ENCODE assay signal across 18 cellular contexts in genomic region chr5:150797384-150797783, GRCh38. TPM values are rescaled to one million over a fixed set of nuclear protein-coding genes. Genes with fewer than 3 reads are reported as not detected.
DNase-seq lines count a peak whose midpoint lies in the region; ATAC-seq lines count a peak whose summit lies in the region.
"Had no signal": no experiment of that assay in that cellular context is flagged by ENCODE, and none has a peak within 500 bp of the region (broad histone marks: within the 10 kb centered on the region; RNA-seq: fewer than 3 reads in every experiment).

No MANE protein-coding gene starts in this region.

- H3K27me3 Mint-ChIP-seq in activated CD4-positive, alpha-beta T cell treated with anti-CD3 and anti-CD28 coated beads, Interleukin-2, amount 10 ng/mL, durations not matched to agents 24 days and 14 days = no peaks in the 10 kb centered on the region
- no peaks in the 10 kb centered on the region for H3K27me3 Mint-ChIP-seq in activated CD4-positive, alpha-beta T cell treated with anti-CD3 and anti-CD28 coated beads, Interleukin-2, amount 10 ng/mL, durations not matched to agents 7 days and 5 days
- H3K27me3 Mint-ChIP-seq in activated T-cell treated with anti-CD3 and anti-CD28 coated beads, Interleukin-2, amount 50 U/mL, for 72 hours (ENCODE audit: low read depth) = no peaks in the 10 kb centered on the region
- H3K27me3 Mint-ChIP-seq in stimulated activated naive CD8-positive, alpha-beta T cell treated with anti-CD3 and anti-CD28 coated beads, Interleukin-15, amount 100 ng/mL, for 72 hours = peaks cover 6% of the 10 kb centered on the region
- H3K27me3 Mint-ChIP-seq: CD4-positive, alpha-beta memory T cell had no signal

- peak; percentile 45 for DNase-seq in activated CD4-positive, alpha-beta T cell treated with anti-CD3 and anti-CD28 coated beads, Interleukin-2, amount 10 ng/mL, durations not matched to agents 24 days and 14 days
- no peak for DNase-seq in activated CD4-positive, alpha-beta T cell treated with anti-CD3 and anti-CD28 coated beads, Interleukin-2, amount 10 ng/mL, durations not matched to agents 7 days and 5 days
- DNase-seq in activated T-cell treated with anti-CD3 and anti-CD28 coated beads, Interleukin-2, amount 50 U/mL, for 72 hours = no peak
- DNase-seq in activated T-cell treated with anti-CD3 and anti-CD28 coated beads, Interleukin-2, amount 50 U/mL, for 48 hours = no peak
- DNase-seq in stimulated activated naive CD8-positive, alpha-beta T cell treated with anti-CD3 and anti-CD28 coated beads, Interleukin-15, amount 100 ng/mL, for 72 hours = no peak
- no peak for DNase-seq in stimulated activated naive CD8-positive, alpha-beta T cell treated with anti-CD3 and anti-CD28 coated beads, Interleukin-15, Interleukin-2, amounts not matched to agents 100 U/mL and 50 U/mL, for 24 hours
- DNase-seq in DMS153 (lab: John Stamatoyannopoulos, UW) = no peak
- DNase-seq: 8988T; CD4-positive, alpha-beta memory T cell; DMS79 treated with DMSO at 0.1 percent for 48 hours; GF-D8; GOT3; H7; HFFc6 had no signal

- intact Hi-C loops in activated CD4-positive, alpha-beta T cell treated with anti-CD3 and anti-CD28 coated beads, Interleukin-2, amount 10 ng/mL, durations not matched to agents 24 days and 14 days (cut with micrococcal nuclease) = no loop called here

- ATAC-seq in activated T-cell treated with anti-CD3 and anti-CD28 coated beads, Interleukin-2, amount 50 U/mL, for 72 hours (replicated peaks in 1 of 2) = peak; percentile 27 to 28
- ATAC-seq in stimulated activated naive CD8-positive, alpha-beta T cell treated with anti-CD3 and anti-CD28 coated beads, Interleukin-15, amount 100 ng/mL, for 72 hours = peak; percentile 74
- no peak for ATAC-seq in stimulated activated naive CD8-positive, alpha-beta T cell treated with anti-CD3 and anti-CD28 coated beads, Interleukin-15, Interleukin-2, amounts not matched to agents 100 U/mL and 50 U/mL, for 24 hours
- ATAC-seq: HCT116, HepG2 had no signal

- H3K4me1 Mint-ChIP-seq in activated CD4-positive, alpha-beta T cell treated with anti-CD3 and anti-CD28 coated beads, Interleukin-2, amount 10 ng/mL, durations not matched to agents 24 days and 14 days = peaks cover 25% of the 10 kb centered on the region
- H3K4me1 Mint-ChIP-seq in activated CD4-positive, alpha-beta T cell treated with anti-CD3 and anti-CD28 coated beads, Interleukin-2, amount 10 ng/mL, durations not matched to agents 7 days and 5 days = peaks cover 11% of the 10 kb centered on the region
- peaks cover 14% of the 10 kb centered on the region for H3K4me1 Mint-ChIP-seq in activated T-cell treated with anti-CD3 and anti-CD28 coated beads, Interleukin-2, amount 50 U/mL, for 72 hours (ENCODE audit: low read depth)
- peaks cover 22% of the 10 kb centered on the region for H3K4me1 Mint-ChIP-seq in stimulated activated naive CD8-positive, alpha-beta T cell treated with anti-CD3 and anti-CD28 coated beads, Interleukin-15, amount 100 ng/mL, for 72 hours

- peaks cover 29% of the 10 kb centered on the region for H3K36me3 Mint-ChIP-seq in activated CD4-positive, alpha-beta T cell treated with anti-CD3 and anti-CD28 coated beads, Interleukin-2, amount 10 ng/mL, durations not matched to agents 24 days and 14 days (ENCODE audit: low read depth)
- peaks cover 22% of the 10 kb centered on the region for H3K36me3 Mint-ChIP-seq in activated CD4-positive, alpha-beta T cell treated with anti-CD3 and anti-CD28 coated beads, Interleukin-2, amount 10 ng/mL, durations not matched to agents 7 days and 5 days (ENCODE audit: low read depth)
- peaks cover 11% of the 10 kb centered on the region in 2 donors for H3K36me3 Mint-ChIP-seq in activated T-cell treated with anti-CD3 and anti-CD28 coated beads, Interleukin-2, amount 50 U/mL, for 72 hours (ENCODE audit: insufficient read depth in 2 of 2)

- CTCF ChIA-PET in activated CD4-positive, alpha-beta T cell treated with anti-CD3 and anti-CD28 coated beads, Interleukin-2, amount 10 ng/mL, durations not matched to agents 7 days and 5 days (lab: Charles Lee) = interaction anchor here (1.9 kb wide), 1 partner anchor 49 kb away, joined by 7 read pairs; the partner anchor contains the start of gene IRGM

- POLR2A ChIA-PET in activated CD4-positive, alpha-beta T cell treated with anti-CD3 and anti-CD28 coated beads, Interleukin-2, amount 10 ng/mL, durations not matched to agents 7 days and 5 days (lab: Charles Lee) = no interaction called here

- H3K9me3 Mint-ChIP-seq in activated CD4-positive, alpha-beta T cell treated with anti-CD3 and anti-CD28 coated beads, Interleukin-2, amount 10 ng/mL, durations not matched to agents 24 days and 14 days = peaks cover 10% of the 10 kb centered on the region
- peaks cover 8% of the 10 kb centered on the region for H3K9me3 Mint-ChIP-seq in activated CD4-positive, alpha-beta T cell treated with anti-CD3 and anti-CD28 coated beads, Interleukin-2, amount 10 ng/mL, durations not matched to agents 7 days and 5 days
- H3K9me3 Mint-ChIP-seq in activated T-cell treated with anti-CD3 and anti-CD28 coated beads, Interleukin-2, amount 50 U/mL, for 72 hours = no peaks in the 10 kb centered on the region
- peaks cover 0 to 9% of the 10 kb centered on the region in 2 donors for H3K9me3 Mint-ChIP-seq in stimulated activated naive CD8-positive, alpha-beta T cell treated with anti-CD3 and anti-CD28 coated beads, Interleukin-15, amount 100 ng/mL, for 72 hours
- H3K9me3 Mint-ChIP-seq: CD14-positive monocyte; CD4-positive, alpha-beta memory T cell; HFFc6 had no signal

- peak overlapping the region; percentile 13 for H3K27ac Mint-ChIP-seq in activated CD4-positive, alpha-beta T cell treated with anti-CD3 and anti-CD28 coated beads, Interleukin-2, amount 10 ng/mL, durations not matched to agents 24 days and 14 days
- no peak overlapping the region for H3K27ac Mint-ChIP-seq in activated CD4-positive, alpha-beta T cell treated with anti-CD3 and anti-CD28 coated beads, Interleukin-2, amount 10 ng/mL, durations not matched to agents 7 days and 5 days
- no peak overlapping the region for H3K27ac Mint-ChIP-seq in activated T-cell treated with anti-CD3 and anti-CD28 coated beads, Interleukin-2, amount 50 U/mL, for 72 hours
- H3K27ac Mint-ChIP-seq in stimulated activated naive CD8-positive, alpha-beta T cell treated with anti-CD3 and anti-CD28 coated beads, Interleukin-15, amount 100 ng/mL, for 72 hours = peak overlapping the region in 1 of 2 donors; percentile 21
- H3K27ac Mint-ChIP-seq: HFFc6 had no signal

- no peak overlapping the region for H3K4me3 Mint-ChIP-seq in activated CD4-positive, alpha-beta T cell treated with anti-CD3 and anti-CD28 coated beads, Interleukin-2, amount 10 ng/mL, durations not matched to agents 24 days and 14 days
- H3K4me3 Mint-ChIP-seq in activated CD4-positive, alpha-beta T cell treated with anti-CD3 and anti-CD28 coated beads, Interleukin-2, amount 10 ng/mL, durations not matched to agents 7 days and 5 days = no peak overlapping the region
- no peak overlapping the region for H3K4me3 Mint-ChIP-seq in activated T-cell treated with anti-CD3 and anti-CD28 coated beads, Interleukin-2, amount 50 U/mL, for 72 hours
- H3K4me3 Mint-ChIP-seq in stimulated activated naive CD8-positive, alpha-beta T cell treated with anti-CD3 and anti-CD28 coated beads, Interleukin-15, amount 100 ng/mL, for 72 hours = no peak overlapping the region
- H3K4me3 Mint-ChIP-seq: CD14-positive monocyte; CD4-positive, alpha-beta memory T cell; HFFc6 had no signal

RNA-seq across cellular contexts. Expression of gene SMIM3, which starts 18.8 kb away (rescaled TPM):
- total RNA-seq in activated CD4-positive, alpha-beta T cell treated with anti-CD3 and anti-CD28 coated beads, Interleukin-2, amount 10 ng/mL, durations not matched to agents 24 days and 14 days = 13.8 and 16.6 TPM in 2 replicates
- 1 to 10 TPM; 8.4 to 8.9 TPM for total RNA-seq in activated CD4-positive, alpha-beta T cell treated with anti-CD3 and anti-CD28 coated beads, Interleukin-2, amount 10 ng/mL, durations not matched to agents 7 days and 5 days
- total RNA-seq in activated T-cell treated with anti-CD3 and anti-CD28 coated beads, Interleukin-2, amount 50 U/mL, for 72 hours = 10 to 100 TPM; 24.7 to 38.0 TPM

RNA-seq across cellular contexts. Expression of gene DCTN4, which starts 38.6 kb away (rescaled TPM):
- 43.9 and 44.8 TPM in 2 replicates for total RNA-seq in activated CD4-positive, alpha-beta T cell treated with anti-CD3 and anti-CD28 coated beads, Interleukin-2, amount 10 ng/mL, durations not matched to agents 24 days and 14 days
- 10 to 100 TPM; 38.7 to 45.6 TPM for total RNA-seq in activated CD4-positive, alpha-beta T cell treated with anti-CD3 and anti-CD28 coated beads, Interleukin-2, amount 10 ng/mL, durations not matched to agents 7 days and 5 days
- 10 to 100 TPM; 58.1 to 61.5 TPM for total RNA-seq in activated T-cell treated with anti-CD3 and anti-CD28 coated beads, Interleukin-2, amount 50 U/mL, for 72 hours

RNA-seq across cellular contexts. Expression of gene IRGM, which starts 48.9 kb away (rescaled TPM):
- total RNA-seq in activated CD4-positive, alpha-beta T cell treated with anti-CD3 and anti-CD28 coated beads, Interleukin-2, amount 10 ng/mL, durations not matched to agents 24 days and 14 days = 0.91 and 1.2 TPM in 2 replicates
- 1 to 10 TPM; 1.7 to 2.2 TPM for total RNA-seq in activated CD4-positive, alpha-beta T cell treated with anti-CD3 and anti-CD28 coated beads, Interleukin-2, amount 10 ng/mL, durations not matched to agents 7 days and 5 days
- total RNA-seq in activated T-cell treated with anti-CD3 and anti-CD28 coated beads, Interleukin-2, amount 50 U/mL, for 72 hours = 1 to 10 TPM; 4.1 to 7.6 TPM
- total RNA-seq: A673, H7, HepG2, HFFc6 had no signal
